9 cellular contexts compared by ENCODE assay signal in the genomic region with DNA sequence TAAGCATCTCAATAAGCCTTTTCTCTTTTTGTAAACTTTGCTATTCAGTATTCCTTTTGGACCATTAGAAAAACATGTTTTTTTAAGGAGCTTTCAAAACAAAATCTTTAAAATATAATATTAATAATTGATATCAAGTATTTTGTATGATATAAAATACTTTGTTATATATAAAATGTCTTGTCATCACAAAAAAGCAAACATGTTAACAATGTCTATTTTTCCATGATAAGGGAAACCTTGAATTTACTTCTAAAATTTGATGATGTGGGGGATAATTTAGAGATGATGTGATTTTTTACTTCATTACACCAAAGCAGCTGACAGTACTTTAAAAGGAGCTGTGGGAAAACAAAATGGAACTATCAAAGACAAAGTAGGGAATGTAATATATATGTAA.
"Had no signal": no experiment of that assay in that cellular context is flagged by ENCODE, and none has a peak within 500 bp of the region (broad histone marks: within the 10 kb centered on the region; RNA-seq: fewer than 3 reads in every experiment).

No MANE protein-coding gene starts in this region.

- DNase-seq: GM23248, GOT3, H7, HFFc6, KG1 had no signal

- H3K4me3 Mint-ChIP-seq: HFFc6, IgD-negative memory B cell had no signal

- H3K36me3 ChIP-seq: HAP-1 had no signal

- H2AFZ ChIP-seq: GM23248 had no signal

- ATAC-seq: HCT116 had no signal

- H3K27me3 Mint-ChIP-seq: IgD-negative memory B cell had no signal

- H3K9ac ChIP-seq: GM23248 had no signal

- H3K4me1 Mint-ChIP-seq: IgD-negative memory B cell had no signal

- H3K27ac ChIP-seq: GM23248, HL-60 had no signal

- H3K27ac Mint-ChIP-seq: HFFc6, IgD-negative memory B cell had no signal

- H3K36me3 Mint-ChIP-seq: IgD-negative memory B cell had no signal

- H3K4me1 ChIP-seq: HAP-1 had no signal

- H3K4me3 ChIP-seq: GM23248, HAP-1 had no signal
